ENCODE assay signal across 21 cellular contexts in the genomic region with DNA sequence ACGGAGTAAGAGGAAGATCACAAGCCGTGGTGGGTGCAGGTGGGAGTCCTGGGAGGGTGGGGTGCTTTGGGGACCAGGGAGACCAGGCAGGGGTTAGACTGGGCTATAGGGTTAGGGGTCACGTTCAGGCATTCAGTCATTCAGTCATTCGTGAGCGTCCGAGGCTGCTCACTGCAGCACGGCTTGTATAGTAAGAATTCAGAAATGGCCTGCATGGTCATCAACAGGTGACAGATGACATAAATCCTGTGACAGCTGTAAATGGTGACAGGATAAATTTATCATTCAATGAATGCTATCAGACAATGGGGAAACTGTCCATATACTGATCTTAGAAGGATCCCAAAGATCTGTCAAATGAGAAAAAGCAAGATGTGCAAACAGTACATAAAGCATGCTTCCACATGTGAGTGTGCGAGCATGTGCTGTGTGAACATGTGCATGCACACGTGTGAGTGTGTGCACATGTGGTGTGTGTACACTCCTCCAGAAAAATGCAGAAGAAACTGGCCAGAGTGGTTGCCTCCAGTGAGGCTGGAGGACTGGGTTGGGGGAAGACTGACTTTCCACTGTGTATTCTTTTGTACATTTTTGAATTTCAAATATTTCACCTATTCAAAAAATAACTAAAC. TPM values are rescaled to one million over a fixed set of nuclear protein-coding genes. Genes with fewer than 3 reads are reported as not detected.
DNase-seq lines count a peak whose midpoint lies in the region; ATAC-seq and TF ChIP-seq lines count a peak whose summit lies in the region.
"Had no signal": no experiment of that assay in that cellular context is flagged by ENCODE, and none has a peak within 500 bp of the region (broad histone marks: within the 10 kb centered on the region; RNA-seq: fewer than 3 reads in every experiment).

No MANE protein-coding gene starts in this region.

- H3K4me3 ChIP-seq in SK-N-SH (ENCODE audit: low read depth in 2 of 2, low read length in 1 of 2), result no peak overlapping the region
- H3K4me3 ChIP-seq in psoas muscle, result no peak overlapping the region
- H3K4me3 ChIP-seq: BLaER1, GM23338 had no signal

- no peak for TF ChIP-seq POLR2A in erythroblast (IDR thresholded peaks at IDR 0.05; ENCODE audit: low read length)

- H3K79me2 ChIP-seq in SK-N-SH (ENCODE audit: insufficient read depth), result no peaks in the 10 kb centered on the region

- no peaks in the 10 kb centered on the region for H3K9me2 ChIP-seq in SK-N-SH

- TF ChIP-seq EP300 in SK-N-SH (IDR thresholded peaks at IDR 0.05; ENCODE audit: borderline replicate concordance in 1 of 2, low read depth in 1 of 2, low read length in 1 of 2), result no peak

- intact Hi-C loops in psoas muscle (cut with DNase I), result no loop called here

- 68% methylated on average over 9 of the region's 9 CpGs for WGBS in SK-N-SH (ENCODE audit: low lambda C conversion rate)
- WGBS in psoas muscle, 3 donors, result 52 to 64% (median 57%) methylated on average over 9 of the region's 9 CpGs

- no peak overlapping the region for H2AFZ ChIP-seq in SK-N-SH (ENCODE audit: low read depth)
- H2AFZ ChIP-seq: GM23338 had no signal

- TF ChIP-seq CTCF in SK-N-SH (IDR thresholded peaks at IDR 0.05) (no peak), psoas muscle (IDR thresholded peaks at IDR 0.05) (no peak)

- H3K4me2 ChIP-seq in SK-N-SH, result no peak overlapping the region
- H3K4me2 ChIP-seq: BLaER1, GM23338 had no signal

- POLR2A ChIA-PET in SK-N-SH (lab: Yijun Ruan, JAX), result no interaction called here

- CTCF ChIA-PET in SK-N-SH (lab: Yijun Ruan, JAX), result interaction anchor here (1.4 to 2.8 kb wide), 3 partner anchors 22 to 36 kb away, joined by 3 to 11 read pairs (median 5); no protein-coding TSS in a partner anchor

- ATAC-seq in SK-N-SH treated with all-trans-retinoic acid at 6 μM for 48 hours, result no peak
- ATAC-seq in psoas muscle, result peak; percentile 63 to 87 (median 78)
- ATAC-seq in GM21786 (IDR thresholded peaks at IDR 0.05; ENCODE audit: unreplicated experiment), result no peak
- no peak for ATAC-seq in GM21526 (IDR thresholded peaks at IDR 0.05; ENCODE audit: low FRiP score, unreplicated experiment)
- ATAC-seq: CD8-positive, alpha-beta T cell; GM23338; HCT116 had no signal

- H3K27me3 ChIP-seq in SK-N-SH (ENCODE audit: insufficient read depth) (peaks cover 14% of the 10 kb centered on the region; the same call in 1 of the 2 replicates), psoas muscle (ENCODE audit: insufficient read depth in 3 of 3, low read length in 2 of 3) (peaks cover 0 to 3% (median 0%) of the 10 kb centered on the region in 3 donors)

- H3K9ac ChIP-seq in SK-N-SH, result no peak overlapping the region
- H3K9ac ChIP-seq: BLaER1 had no signal

- no peaks in the 10 kb centered on the region for H4K20me1 ChIP-seq in SK-N-SH (ENCODE audit: insufficient read depth)
- H4K20me1 ChIP-seq: BLaER1 had no signal

- H3K27ac ChIP-seq in SK-N-SH (ENCODE audit: low read depth in 2 of 2, low read length in 1 of 2) (no peak overlapping the region), psoas muscle (peak overlapping the region; percentile 54)
- H3K27ac ChIP-seq: 22Rv1, BLaER1, C4-2B had no signal

- H3F3A ChIP-seq in SK-N-SH (replicated peaks; ENCODE audit: insufficient read depth), result no peaks in the 10 kb centered on the region

- H3K36me3 ChIP-seq in SK-N-SH (replicated peaks in 1 of 2; ENCODE audit: control insufficient read depth in 1 of 2, insufficient read depth in 2 of 2, low read length in 1 of 2) (no peaks in the 10 kb centered on the region), psoas muscle (ENCODE audit: insufficient read depth in 1 of 2, low read depth in 1 of 2) (no peaks in the 10 kb centered on the region)
- H3K36me3 ChIP-seq: BLaER1 had no signal

- no peak for DNase-seq in SK-N-SH
- peak; percentile 82 for DNase-seq in myocyte (ENCODE audit: low read depth)
- DNase-seq in psoas muscle, result no peak
- no peak for DNase-seq in activated naive CD4-positive, alpha-beta T cell treated with Interleukin-2 at 50 U/mL for 16 hours
- no peak for DNase-seq in erythroblast (lab: John Stamatoyannopoulos, UW)
- DNase-seq: Caco-2; CD4-positive, CD25-positive, alpha-beta regulatory T cell; CD8-positive, alpha-beta T cell; DMS153; DND-41; H9; HFFc6 had no signal

- peaks cover 0 to 12% of the 10 kb centered on the region in 2 experiments; a peak in 1 of 4 replicates for H3K4me1 ChIP-seq in SK-N-SH (ENCODE audit: control insufficient read depth in 1 of 2, insufficient read depth in 2 of 2, low read depth in 1 of 2, low read length in 1 of 2)
- H3K4me1 ChIP-seq in psoas muscle, result peaks cover 7% of the 10 kb centered on the region

- H3K9me3 ChIP-seq in SK-N-SH (no peaks in the 10 kb centered on the region), psoas muscle (no peaks in the 10 kb centered on the region)
- H3K9me3 ChIP-seq: BLaER1, Caco-2 had no signal

- TF ChIP-seq RAD21 in SK-N-SH (IDR thresholded peaks at IDR 0.05; ENCODE audit: low read length), result no peak

TF ChIP-seq in SK-N-SH, 30 proteins besides CTCF, POLR2A, EP300 and RAD21:
- TF ChIP-seq MXI1 (IDR thresholded peaks at IDR 0.05; ENCODE audit: low read depth, low read length), result no peak
- no peak for TF ChIP-seq RCOR1 (IDR thresholded peaks at IDR 0.05; ENCODE audit: low read length)
- TF ChIP-seq, protein P1, sequence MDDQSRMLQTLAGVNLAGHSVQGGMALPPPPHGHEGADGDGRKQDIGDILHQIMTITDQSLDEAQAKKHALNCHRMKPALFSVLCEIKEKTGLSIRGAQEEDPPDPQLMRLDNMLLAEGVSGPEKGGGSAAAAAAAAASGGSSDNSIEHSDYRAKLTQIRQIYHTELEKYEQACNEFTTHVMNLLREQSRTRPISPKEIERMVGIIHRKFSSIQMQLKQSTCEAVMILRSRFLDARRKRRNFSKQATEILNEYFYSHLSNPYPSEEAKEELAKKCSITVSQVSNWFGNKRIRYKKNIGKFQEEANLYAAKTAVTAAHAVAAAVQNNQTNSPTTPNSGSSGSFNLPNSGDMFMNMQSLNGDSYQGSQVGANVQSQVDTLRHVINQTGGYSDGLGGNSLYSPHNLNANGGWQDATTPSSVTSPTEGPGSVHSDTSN (IDR thresholded peaks at IDR 0.05), result no peak
- TF ChIP-seq NRF1 (IDR thresholded peaks at IDR 0.05; ENCODE audit: low read depth, low read length), result 0 out of 2 replicates have a peak, but pooled peaks have one; percentile 7
- no peak for TF ChIP-seq FOSL2 (IDR thresholded peaks at IDR 0.05; ENCODE audit: borderline replicate concordance, low read depth)
- no peak for TF ChIP-seq POLR2AphosphoS5 (IDR thresholded peaks at IDR 0.05; ENCODE audit: low read depth, low read length)
TF ChIP-seq in SK-N-SH: peak in this region for 1.

TF ChIP-seq in SK-N-SH treated with all-trans-retinoic acid at 6 μM for 48 hours, 23 proteins besides CTCF, POLR2A, EP300 and RAD21:
- TF ChIP-seq OSR1 (CRISPR knock-in tag; IDR thresholded peaks at IDR 0.05), result no peak
- TF ChIP-seq ZNF565 (CRISPR knock-in tag; conservative IDR thresholded peaks at IDR 0.05; ENCODE audit: low read depth), result no peak
- no peak for TF ChIP-seq RARB (CRISPR knock-in tag; IDR thresholded peaks at IDR 0.05)

RNA-seq across cellular contexts. Expression of a gene that starts 32.0 kb away (rescaled TPM):
- polyA plus RNA-seq in SK-N-SH (2012; rRNA removed) (60.5 and 62.8 TPM in 2 replicates), psoas muscle (10 to 100 TPM; 38.3 to 75.8 (median 58.5) TPM)
- 30.4 and 41.6 TPM in 2 replicates for polyA plus RNA-seq in SK-N-SH (2012; cell fraction: cytosol; rRNA removed)
- 239 and 265 TPM in 2 replicates for polyA plus RNA-seq in SK-N-SH (2012; cell fraction: nucleus; rRNA removed)
- total RNA-seq in myocyte (251 and 274 TPM in 2 replicates), psoas muscle (100 to 1,000 TPM in 3 of 4 donors, 10 to 100 TPM in 1; 92.5 to 138 (median 108) TPM)
- 138 TPM for polyA plus RNA-seq in myocyte (2012)
- total RNA-seq: B cell had no signal

RNA-seq across cellular contexts. Expression of a gene that starts 48.2 kb away (rescaled TPM):
- polyA plus RNA-seq in SK-N-SH (2012; rRNA removed) (60.4 and 68.6 TPM in 2 replicates), psoas muscle (10 to 100 TPM in 1 of 3 donors, 1 to 10 TPM in 2; 5.3 to 19.2 (median 8.0) TPM)
- polyA plus RNA-seq in SK-N-SH (2012; cell fraction: cytosol; rRNA removed), result 27.8 and 47.3 TPM in 2 replicates
- polyA plus RNA-seq in SK-N-SH (2012; cell fraction: nucleus; rRNA removed), result 143 and 144 TPM in 2 replicates
- total RNA-seq in myocyte (136 and 142 TPM in 2 replicates), psoas muscle (10 to 100 TPM in 3 of 4 donors, 1 to 10 TPM in 1; 8.8 to 19.8 (median 11.4) TPM)
- polyA plus RNA-seq in myocyte (2012), result 96.0 TPM

RNA-seq across cellular contexts. Expression of a gene that starts 53.5 kb away (rescaled TPM):
- polyA plus RNA-seq in SK-N-SH (2012; rRNA removed) (75.4 and 102 TPM in 2 replicates), psoas muscle (10 to 100 TPM; 49.8 to 94.0 (median 66.3) TPM)
- 49.9 and 79.5 TPM in 2 replicates for polyA plus RNA-seq in SK-N-SH (2012; cell fraction: cytosol; rRNA removed)
- polyA plus RNA-seq in SK-N-SH (2012; cell fraction: nucleus; rRNA removed), result 69.6 and 89.1 TPM in 2 replicates
- total RNA-seq in myocyte (102 and 105 TPM in 2 replicates), psoas muscle (10 to 100 TPM; 35.7 to 66.7 (median 57.5) TPM)
- 56.1 TPM for polyA plus RNA-seq in myocyte (2012)

Comparison
In these comparisons a context has a peak if more than half of its experiments do, and no peak if none do; other contexts are left out.
1. ATAC-seq: peak in psoas muscle (4 of 4); none in SK-N-SH treated with all-trans-retinoic acid at 6 μM for 48 hours (single experiment), GM21786 (single experiment) and GM21526 (single experiment).